10 cellular contexts compared by ENCODE assay signal in genomic region chr2:33210626-33211025, GRCh38.
DNase-seq lines count a peak whose midpoint lies in the region; ATAC-seq and TF ChIP-seq lines count a peak whose summit lies in the region.
"Had no signal": no experiment of that assay in that cellular context is flagged by ENCODE, and none has a peak within 500 bp of the region (broad histone marks: within the 10 kb centered on the region; RNA-seq: fewer than 3 reads in every experiment).

No MANE protein-coding gene starts in this region.

- ATAC-seq in naive thymus-derived CD8-positive, alpha-beta T cell = no peak
- ATAC-seq in HG02798 (IDR thresholded peaks at IDR 0.05; ENCODE audit: poor library complexity, unreplicated experiment) (no peak), HG03139 (IDR thresholded peaks at IDR 0.05; ENCODE audit: unreplicated experiment) (no peak)

- no peaks in the 10 kb centered on the region for H3K9me3 Mint-ChIP-seq in naive thymus-derived CD8-positive, alpha-beta T cell
- H3K9me3 Mint-ChIP-seq: naive B cell had no signal

- no peak overlapping the region for H3K4me3 ChIP-seq in astrocyte of the cerebellum (ENCODE audit: low read depth, low read length)
- H3K4me3 ChIP-seq: upper lobe of left lung had no signal

- H3K27me3 Mint-ChIP-seq in naive thymus-derived CD8-positive, alpha-beta T cell = peaks cover 0 to 5% (median 1%) of the 10 kb centered on the region in 5 donors

- H3K4me3 Mint-ChIP-seq in naive thymus-derived CD8-positive, alpha-beta T cell = no peak overlapping the region
- H3K4me3 Mint-ChIP-seq: naive B cell had no signal

- H3K36me3 Mint-ChIP-seq in naive thymus-derived CD8-positive, alpha-beta T cell = no peaks in the 10 kb centered on the region
- H3K36me3 Mint-ChIP-seq: naive B cell had no signal

- no peak for TF ChIP-seq CTCF in astrocyte of the cerebellum (IDR thresholded peaks at IDR 0.05; ENCODE audit: low read depth, low read length, missing control alignments)

- H3K27ac Mint-ChIP-seq in naive thymus-derived CD8-positive, alpha-beta T cell = no peak overlapping the region
- H3K27ac Mint-ChIP-seq: naive B cell had no signal

- no peaks in the 10 kb centered on the region for H3K4me1 Mint-ChIP-seq in naive thymus-derived CD8-positive, alpha-beta T cell

- in situ Hi-C loops in astrocyte of the cerebellum (cut with HindIII; ENCODE audit: low sequenced_read_pairs) = no loop called here

- DNase-seq in HS-5 (ENCODE audit: low read depth) (peak; percentile 88), astrocyte of the cerebellum (ENCODE audit: low read depth) (peak; percentile 90), iPS DF 4.7 (ENCODE audit: extremely low read depth, low spot score) (peak; percentile 19), superior temporal gyrus (ENCODE audit: extremely low spot score) (peak; percentile 21), NCI-H82 treated with DMSO at 0.1 percent for 48 hours (lab: John Stamatoyannopoulos, UW; ENCODE audit: unreplicated experiment) (no peak)
- DNase-seq in naive thymus-derived CD8-positive, alpha-beta T cell = no peak
- DNase-seq: naive B cell, upper lobe of left lung had no signal

- POLR2A ChIA-PET in naive thymus-derived CD8-positive, alpha-beta T cell (lab: Charles Lee) = no interaction called here

Comparison
In these comparisons a context has a peak if more than half of its experiments do, and no peak if none do; other contexts are left out.
1. DNase-seq: peak in HS-5 (single experiment), astrocyte of the cerebellum (single experiment), iPS DF 4.7 (single experiment) and superior temporal gyrus (single experiment); none in NCI-H82 treated with DMSO at 0.1 percent for 48 hours (single experiment) and naive thymus-derived CD8-positive, alpha-beta T cell (0 of 10).